20 cellular contexts compared by ENCODE assay signal in the genomic region with DNA sequence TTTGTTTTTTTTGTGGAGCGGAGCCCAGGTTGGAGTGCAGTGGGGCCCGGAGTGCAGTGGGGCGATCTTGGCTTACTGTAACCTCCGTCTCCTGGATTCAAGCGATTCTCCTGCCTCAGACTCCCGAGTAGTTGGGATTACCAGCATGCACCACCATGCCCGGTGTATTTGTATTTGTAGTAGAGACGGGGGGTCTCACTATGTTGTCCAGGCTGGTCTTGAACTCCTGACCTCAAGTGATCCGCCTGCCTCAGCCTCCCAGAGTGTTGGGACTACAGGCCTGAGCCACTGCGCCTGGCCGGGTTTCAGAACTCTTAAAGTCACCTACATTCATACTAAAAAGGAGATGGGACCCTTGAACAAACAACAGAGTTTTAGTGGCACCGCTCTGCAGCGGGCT. TPM values are rescaled to one million over a fixed set of nuclear protein-coding genes. Genes with fewer than 3 reads are reported as not detected.
DNase-seq lines count a peak whose midpoint lies in the region; ATAC-seq, FAIRE-seq and TF ChIP-seq lines count a peak whose summit lies in the region.
"Had no signal": no experiment of that assay in that cellular context is flagged by ENCODE, and none has a peak within 500 bp of the region (broad histone marks: within the 10 kb centered on the region; RNA-seq: fewer than 3 reads in every experiment).

No MANE protein-coding gene starts in this region.

- TF ChIP-seq POLR2A in A549 (IDR thresholded peaks at IDR 0.05; ENCODE audit: low read length) (no peak), IMR-90 (IDR thresholded peaks at IDR 0.05; ENCODE audit: low read depth, low read length) (no peak)

- TF ChIP-seq RAD21 in A549 (conservative IDR thresholded peaks at IDR 0.05 in 1 of 2, IDR thresholded peaks at IDR 0.05 in 1 of 2): no peak
- TF ChIP-seq RAD21 in IMR-90 (IDR thresholded peaks at IDR 0.05; ENCODE audit: low read length): no peak

- H2AK5ac ChIP-seq in IMR-90 (ENCODE audit: low read depth, low read length) (no peak overlapping the region; the same call in 1 of the 2 replicates), mesendoderm (ENCODE audit: low read length) (no peak overlapping the region)

- no peak overlapping the region for H4K5ac ChIP-seq in IMR-90 (ENCODE audit: low read depth, low read length)
- no peak overlapping the region for H4K5ac ChIP-seq in mesendoderm (ENCODE audit: low read length)

- no peak overlapping the region for H3K18ac ChIP-seq in IMR-90 (ENCODE audit: low read depth, low read length)
- no peak overlapping the region for H3K18ac ChIP-seq in mesendoderm (ENCODE audit: low read length)

- H3K27ac ChIP-seq in A549 (peak overlapping the region; percentile 21 to 100; a peak in 4 of 6 replicates), IMR-90 (ENCODE audit: insufficient read depth, low read length) (no peak overlapping the region), RWPE1 (peak overlapping the region; percentile 100), mesendoderm (ENCODE audit: low read depth, low read length) (no peak overlapping the region), hepatocyte (no peak overlapping the region)
- H3K27ac ChIP-seq: HL-60 had no signal

- H2BK20ac ChIP-seq in IMR-90 (ENCODE audit: low read depth, low read length): no peak overlapping the region

- 78% methylated on average over 13 of the region's 13 CpGs for WGBS in A549 (ENCODE audit: missing lambda C conversion rate)
- 81% methylated on average over 7 of the region's 13 CpGs; no CpG with 5 or more reads in 1 of the 2 experiments for WGBS in IMR-90 (ENCODE audit: extremely low coverage in 2 of 2, insufficient read length in 1 of 2), 2 experiments
- WGBS in mesendoderm (ENCODE audit: extremely low coverage, insufficient coverage, low lambda C conversion rate): no CpG with 5 or more reads among the region's 13 CpGs
- WGBS in hepatocyte (ENCODE audit: low lambda C conversion rate, missing lambda C conversion rate): 85% methylated on average over 13 of the region's 13 CpGs

- no peak for DNase-seq in A549 (ENCODE audit: low read depth in 1 of 2, low spot score in 1 of 2)
- DNase-seq in IMR-90: no peak
- no peak for DNase-seq in RWPE1 (ENCODE audit: low spot score)
- no peak for DNase-seq in mesendoderm
- no peak for DNase-seq in hepatocyte (ENCODE audit: low spot score)
- DNase-seq in naive thymus-derived CD8-positive, alpha-beta T cell: no peak
- no peak for DNase-seq in NCI-H510A (lab: John Stamatoyannopoulos, UW)
- DNase-seq: GOT3; MV-4-11; NCI-H1930; NCI-H446; NK-92 treated with Interleukin-12 subunit alpha and Interleukin-12 subunit beta, amount 100 ng/mL, for 24 hours; SIG-M5 had no signal

- H3K56ac ChIP-seq in IMR-90 (ENCODE audit: extremely low read depth, insufficient read depth, low read length) (no peak overlapping the region), mesendoderm (ENCODE audit: low read length) (no peak overlapping the region)

- no peaks in the 10 kb centered on the region for H3K9me3 Mint-ChIP-seq in naive thymus-derived CD8-positive, alpha-beta T cell
- H3K9me3 Mint-ChIP-seq: CD4-positive, alpha-beta T cell had no signal

- no peak overlapping the region for H2AK9ac ChIP-seq in IMR-90 (replicated peaks; ENCODE audit: low read depth, low read length, poor library complexity)

- no peaks in the 10 kb centered on the region for H3K36me3 ChIP-seq in IMR-90 (ENCODE audit: control insufficient read depth, insufficient read depth, low read length)
- no peaks in the 10 kb centered on the region for H3K36me3 ChIP-seq in mesendoderm (ENCODE audit: control insufficient read depth, insufficient read depth, low read length)
- H3K36me3 ChIP-seq in hepatocyte (replicated peaks; ENCODE audit: insufficient read depth, low read depth): no peaks in the 10 kb centered on the region

- peaks cover 8% of the 10 kb centered on the region; the same call in 1 of the 2 replicates for H3K9me1 ChIP-seq in IMR-90 (ENCODE audit: insufficient read depth, low read length)

- FAIRE-seq in A549 (lab: Jason Lieb, UNC): no peak

- H3K9ac ChIP-seq in IMR-90 (ENCODE audit: low read depth, low read length) (no peak overlapping the region), mesendoderm (ENCODE audit: low read length) (no peak overlapping the region)
- H3K9ac ChIP-seq: SK-N-SH had no signal

- in situ Hi-C loops in IMR-90 (cut with MboI; ENCODE audit: low sequenced_read_pairs): no loop called here

- H3K4me1 ChIP-seq in A549 (peaks cover 22% of the 10 kb centered on the region), IMR-90 (ENCODE audit: control insufficient read depth, insufficient read depth, low read length) (peaks cover 7% of the 10 kb centered on the region), mesendoderm (ENCODE audit: control insufficient read depth, low read depth, low read length) (no peaks in the 10 kb centered on the region), hepatocyte (ENCODE audit: insufficient read depth) (no peaks in the 10 kb centered on the region)

- POLR2A ChIA-PET in A549 (lab: Yijun Ruan, JAX) (no interaction called here), IMR-90 (lab: Charles Lee; ENCODE audit: unreplicated experiment) (no interaction called here), RWPE1 (lab: Yijun Ruan, JAX; ENCODE audit: low non-redundant PET) (no interaction called here)
- POLR2A ChIA-PET in naive thymus-derived CD8-positive, alpha-beta T cell (lab: Charles Lee): no interaction called here

- BruUV-seq in IMR-90 (replicated peaks; lab: Mats Ljungman, UMichigan): no TSS peak

- dilution Hi-C loops in IMR-90 (cut with HindIII; ENCODE audit: low sequenced_read_pairs, unreplicated experiment): no loop called here

- H3K9me2 ChIP-seq in hepatocyte (replicated peaks; ENCODE audit: insufficient read depth): no peaks in the 10 kb centered on the region
- H3K9me2 ChIP-seq: SK-N-SH had no signal

- H3K27me3 ChIP-seq in IMR-90 (ENCODE audit: control insufficient read depth, insufficient read depth, low read length) (peaks cover 6% of the 10 kb centered on the region), mesendoderm (ENCODE audit: insufficient read depth, low read length, poor library complexity) (no peaks in the 10 kb centered on the region), hepatocyte (no peaks in the 10 kb centered on the region)

- peak overlapping the region in 1 of 10 donors; percentile 41 for H3K27ac Mint-ChIP-seq in naive thymus-derived CD8-positive, alpha-beta T cell
- H3K27ac Mint-ChIP-seq: CD4-positive, alpha-beta T cell had no signal

- H4K20me1 ChIP-seq in IMR-90 (ENCODE audit: insufficient read depth, low read length) (no peaks in the 10 kb centered on the region), hepatocyte (ENCODE audit: insufficient read depth, poor library complexity, severe bottlenecking) (no peaks in the 10 kb centered on the region)

- peak overlapping the region; percentile 58 for H2AFZ ChIP-seq in IMR-90 (replicated peaks; ENCODE audit: low read length, poor library complexity)
- no peak overlapping the region for H2AFZ ChIP-seq in hepatocyte

- H3K79me2 ChIP-seq in mesendoderm (ENCODE audit: control insufficient read depth, insufficient read depth, low read length) (no peaks in the 10 kb centered on the region), hepatocyte (no peaks in the 10 kb centered on the region)

- CTCF ChIA-PET in A549 (lab: Yijun Ruan, JAX) (interaction anchor here (0.7 to 7.5 kb wide), 22 partner anchors 8 to 852 kb away, joined by 3 to 183 read pairs (median 5); no protein-coding TSS in a partner anchor), IMR-90 (lab: Yijun Ruan, JAX) (interaction anchor here (1.1 kb wide), 1 partner anchor 18 kb away, joined by 3 read pairs; no protein-coding TSS in a partner anchor), RWPE1 (lab: Yijun Ruan, JAX) (interaction anchor here (0.6 to 1.4 kb wide), 5 partner anchors 103 to 842 kb away, joined by 3 to 5 read pairs (median 4); no protein-coding TSS in a partner anchor)

- no peak overlapping the region for H3K4me3 Mint-ChIP-seq in naive thymus-derived CD8-positive, alpha-beta T cell
- H3K4me3 Mint-ChIP-seq: CD4-positive, alpha-beta T cell had no signal

- no peak for TF ChIP-seq EP300 in A549 (IDR thresholded peaks at IDR 0.05)

- peaks cover 4 to 13% (median 8%) of the 10 kb centered on the region in 5 donors for H3K27me3 Mint-ChIP-seq in naive thymus-derived CD8-positive, alpha-beta T cell

- H4K8ac ChIP-seq in IMR-90 (ENCODE audit: low read depth in 2 of 2, low read length in 2 of 2): no peak overlapping the region
- H4K8ac ChIP-seq in mesendoderm (ENCODE audit: low read depth, low read length): peak overlapping the region; percentile 66

- H3K9me3 ChIP-seq in A549: no peaks in the 10 kb centered on the region
- no peaks in the 10 kb centered on the region for H3K9me3 ChIP-seq in IMR-90 (ENCODE audit: control insufficient read depth, insufficient read depth, low read length)
- no peaks in the 10 kb centered on the region for H3K9me3 ChIP-seq in hepatocyte (ENCODE audit: low read depth)
- H3K9me3 ChIP-seq: SK-N-SH had no signal

- H3K23ac ChIP-seq in IMR-90 (ENCODE audit: low read depth, low read length) (no peak overlapping the region), mesendoderm (ENCODE audit: low read length) (no peak overlapping the region)

- intact Hi-C loops in IMR-90 (cut with micrococcal nuclease): no loop called here

- TF ChIP-seq CTCF in A549 (IDR thresholded peaks at IDR 0.05) (no peak), IMR-90 (conservative IDR thresholded peaks at IDR 0.05; ENCODE audit: low read depth, low read length) (no peak), RWPE1 (conservative IDR thresholded peaks at IDR 0.05; ENCODE audit: low read depth) (no peak), hepatocyte (IDR thresholded peaks at IDR 0.05; ENCODE audit: poor library complexity) (no peak)

- no peak for ATAC-seq in A549
- no peak for ATAC-seq in IMR-90 (ENCODE audit: low read depth)
- no peak for ATAC-seq in naive thymus-derived CD8-positive, alpha-beta T cell

- H3K4me3 ChIP-seq in A549: no peak overlapping the region
- H3K4me3 ChIP-seq in IMR-90 (ENCODE audit: insufficient read depth, low read depth, low read length): no peak overlapping the region
- no peak overlapping the region for H3K4me3 ChIP-seq in mesendoderm (ENCODE audit: low read length)
- H3K4me3 ChIP-seq in hepatocyte: no peak overlapping the region

- H3K14ac ChIP-seq in IMR-90 (replicated peaks; ENCODE audit: low read depth, low read length): no peak overlapping the region

- H3K4me2 ChIP-seq in A549 (no peak overlapping the region), IMR-90 (ENCODE audit: low read depth, low read length) (no peak overlapping the region), mesendoderm (ENCODE audit: low read length) (no peak overlapping the region), hepatocyte (no peak overlapping the region)
- H3K4me2 ChIP-seq: SK-N-SH had no signal

- no peak overlapping the region for H2BK5ac ChIP-seq in IMR-90 (ENCODE audit: low read depth, low read length, poor library complexity, severe bottlenecking)
- H2BK5ac ChIP-seq in mesendoderm (ENCODE audit: low read length): no peak overlapping the region

- H3K79me1 ChIP-seq in IMR-90 (ENCODE audit: low read depth in 1 of 2, low read length in 2 of 2) (no peaks in the 10 kb centered on the region), mesendoderm (ENCODE audit: low read length) (no peaks in the 10 kb centered on the region)

- H2BK120ac ChIP-seq in IMR-90 (ENCODE audit: low read depth, low read length) (no peak overlapping the region), mesendoderm (ENCODE audit: low read depth, low read length) (no peak overlapping the region)

- peaks cover 0 to 2% (median 0%) of the 10 kb centered on the region in 4 donors for H3K4me1 Mint-ChIP-seq in naive thymus-derived CD8-positive, alpha-beta T cell

- no peak overlapping the region for H4K91ac ChIP-seq in IMR-90 (ENCODE audit: insufficient read depth, low read depth, low read length)

- H3K36me3 Mint-ChIP-seq in naive thymus-derived CD8-positive, alpha-beta T cell: no peaks in the 10 kb centered on the region

- H2BK15ac ChIP-seq in IMR-90 (ENCODE audit: low read depth, low read length): no peak overlapping the region
- no peak overlapping the region for H2BK15ac ChIP-seq in mesendoderm (replicated peaks; ENCODE audit: low read depth)

- H3K4ac ChIP-seq in IMR-90 (ENCODE audit: low read depth, low read length): no peak overlapping the region
- no peak overlapping the region for H3K4ac ChIP-seq in mesendoderm (ENCODE audit: low read depth, low read length)

RNA-seq across cellular contexts. Expression of a gene that starts 52.7 kb away (rescaled TPM):
- polyA plus RNA-seq in A549 (2011; rRNA removed) (59.8 and 63.1 TPM in 2 replicates), A549 (2017; fragmentation: RNase III; extraction: RNeasy Plus Mini Kit Qiagen cat#74134 plus additional on column Dnase treatment) (38.3 to 56.4 TPM (median 46.0 TPM) in 3 replicates), IMR-90 (2012; rRNA removed) (3.4 TPM in 2 replicates), hepatocyte (1.2 and 1.5 TPM in 2 replicates)
- polyA plus RNA-seq in A549 (2012; cell fraction: cytosol; rRNA removed): 62.9 and 86.5 TPM in 2 replicates
- 87.4 and 102 TPM in 2 replicates for polyA plus RNA-seq in A549 (2012; cell fraction: nucleus; rRNA removed)
- polyA minus RNA-seq in A549 (2011; rRNA and poly(A)+ RNA removed): 76.5 and 77.5 TPM in 2 replicates
- total RNA-seq in IMR-90 (2012; rRNA removed) (0.54 and 0.56 TPM in 2 replicates), hepatocyte (0.28 and 0.77 TPM in 2 replicates)
- 1.2 and 2.4 TPM in 2 replicates for polyA plus RNA-seq in IMR-90 (2012; cell fraction: cytosol; rRNA removed)
- polyA plus RNA-seq in IMR-90 (2012; cell fraction: nucleus; rRNA removed; ENCODE audit: low replicate concordance): 14.7 and 18.0 TPM in 2 replicates
- 0.21 TPM for polyA plus RNA-seq in mesendoderm (2013, experiment 1 of 2)
- polyA plus RNA-seq in mesendoderm (2013, experiment 2 of 2): 0.24 TPM
- not detected for total RNA-seq in naive thymus-derived CD8-positive, alpha-beta T cell
- not detected for polyA plus RNA-seq in naive thymus-derived CD8-positive, alpha-beta T cell
- total RNA-seq: CD4-positive, alpha-beta T cell had no signal

RNA-seq across cellular contexts. Expression of a gene that starts 59.6 kb away (rescaled TPM):
- polyA plus RNA-seq in A549 (2011; rRNA removed) (not detected in 2 replicates), A549 (2017; fragmentation: RNase III; extraction: RNeasy Plus Mini Kit Qiagen cat#74134 plus additional on column Dnase treatment) (not detected in 3 replicates), IMR-90 (2012; rRNA removed) (not detected in 2 replicates), hepatocyte (0.15 TPM in 1 of 2 replicates, not detected in the other)
- not detected in 2 replicates for polyA plus RNA-seq in A549 (2012; cell fraction: cytosol; rRNA removed)
- polyA plus RNA-seq in A549 (2012; cell fraction: nucleus; rRNA removed): 0.06 and 0.10 TPM in 2 replicates
- polyA minus RNA-seq in A549 (2011; rRNA and poly(A)+ RNA removed): not detected in 2 replicates
- total RNA-seq in IMR-90 (2012; rRNA removed) (not detected in 2 replicates), hepatocyte (not detected in 2 replicates)
- polyA plus RNA-seq in IMR-90 (2012; cell fraction: cytosol; rRNA removed): 0.04 and 0.17 TPM in 2 replicates
- polyA plus RNA-seq in IMR-90 (2012; cell fraction: nucleus; rRNA removed; ENCODE audit: low replicate concordance): 0.14 and 0.45 TPM in 2 replicates
- polyA plus RNA-seq in mesendoderm (2013, experiment 1 of 2): 0.03 TPM
- not detected for polyA plus RNA-seq in mesendoderm (2013, experiment 2 of 2)
- not detected for total RNA-seq in naive thymus-derived CD8-positive, alpha-beta T cell
- polyA plus RNA-seq in naive thymus-derived CD8-positive, alpha-beta T cell: not detected
- total RNA-seq: CD4-positive, alpha-beta T cell; Daoy; G401; M059J had no signal
- polyA plus RNA-seq: BJ, SK-N-SH had no signal

Comparison
In these comparisons a context has a peak if more than half of its experiments do, and no peak if none do; other contexts are left out.
1. H3K27ac ChIP-seq: peak in A549 (2 of 2) and RWPE1 (single experiment); none in IMR-90 (single experiment), mesendoderm (single experiment) and hepatocyte (single experiment).